In the genomic region with DNA sequence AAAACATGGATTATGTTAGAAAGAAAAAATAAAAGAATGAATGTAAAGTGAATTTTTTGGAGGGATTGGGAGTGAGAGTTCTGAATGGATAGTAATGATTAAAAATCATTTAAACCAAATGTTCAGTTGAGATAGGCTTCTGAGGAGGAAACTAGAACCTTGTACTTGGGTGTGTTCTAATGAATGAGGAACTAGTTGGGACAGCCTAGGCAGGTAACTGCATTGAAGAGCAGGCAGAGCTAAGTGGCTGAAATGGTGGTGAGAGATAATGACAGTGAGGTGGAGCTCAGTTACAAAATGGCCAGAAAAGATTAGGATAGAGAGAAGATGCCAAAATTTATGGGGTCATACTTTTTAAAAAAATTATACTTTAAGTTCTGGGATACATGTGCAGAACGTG, we compare ENCODE assay signal across 29 cellular contexts.
"Had no signal": no experiment of that assay in that cellular context is flagged by ENCODE, and none has a peak within 500 bp of the region (broad histone marks: within the 10 kb centered on the region; RNA-seq: fewer than 3 reads in every experiment).

No MANE protein-coding gene starts in this region.

- H3K36me3 Mint-ChIP-seq: stimulated activated effector memory CD8-positive, alpha-beta T cell treated with anti-CD3 and anti-CD28 coated beads, Interleukin-12 subunit alpha, Interleukin-12 subunit beta, amount 100 ng/mL, for 72 hours; stimulated activated memory B cell treated with anti-CD40 and anti-IgM and Interleukin-4, amounts not matched to agents 10 μg/mL and 1 μg/mL and 100 μg/mL, for 72 hours; stimulated activated naive B cell treated with anti-CD40 and anti-IgM and Interleukin-4, amounts not matched to agents 10 μg/mL and 1 μg/mL and 100 μg/mL, for 72 hours; type B pancreatic cell had no signal

- H3K27me3 ChIP-seq: stomach, suprapubic skin, testis, thyroid gland, tibial artery, tibial nerve, transverse colon, upper lobe of left lung, upper lobe of right lung, uterus, vagina had no signal

- H3K4me1 Mint-ChIP-seq: stimulated activated effector memory CD8-positive, alpha-beta T cell treated with anti-CD3 and anti-CD28 coated beads, Interleukin-12 subunit alpha, Interleukin-12 subunit beta, amount 100 ng/mL, for 72 hours; stimulated activated memory B cell treated with anti-CD40 and anti-IgM and Interleukin-4, amounts not matched to agents 10 μg/mL and 1 μg/mL and 100 μg/mL, for 72 hours; stimulated activated naive B cell treated with anti-CD40 and anti-IgM and Interleukin-4, amounts not matched to agents 10 μg/mL and 1 μg/mL and 100 μg/mL, for 72 hours; stimulated activated naive CD8-positive, alpha-beta T cell treated with anti-CD3 and anti-CD28 coated beads, Interleukin-15, amount 100 ng/mL, for 72 hours had no signal

- H3K27ac Mint-ChIP-seq: stimulated activated effector memory CD8-positive, alpha-beta T cell treated with anti-CD3 and anti-CD28 coated beads, Interleukin-12 subunit alpha, Interleukin-12 subunit beta, amount 100 ng/mL, for 72 hours; stimulated activated memory B cell treated with anti-CD40 and anti-IgM and Interleukin-4, amounts not matched to agents 10 μg/mL and 1 μg/mL and 100 μg/mL, for 72 hours; stimulated activated naive B cell treated with anti-CD40 and anti-IgM and Interleukin-4, amounts not matched to agents 10 μg/mL and 1 μg/mL and 100 μg/mL, for 72 hours; stimulated activated naive CD8-positive, alpha-beta T cell treated with anti-CD3 and anti-CD28 coated beads, Interleukin-15, amount 100 ng/mL, for 72 hours; stimulated activated naive CD8-positive, alpha-beta T cell treated with anti-CD3 and anti-CD28 coated beads, Interleukin-15, Interleukin-2, amounts not matched to agents 100 ng/mL and 50 ng/mL, for 24 hours; type B pancreatic cell had no signal

- DNase-seq: stimulated activated CD4-positive, alpha-beta T cell treated with anti-CD3 and anti-CD28 coated beads, Interleukin-2, amount 100 ng/mL, for 48 hours; stimulated activated CD4-positive, alpha-beta T cell treated with anti-CD3 and anti-CD28 coated beads, Interleukin-4, amount 100 ng/mL, for 1 hour; stimulated activated CD4-positive, alpha-beta T cell treated with anti-CD3 and anti-CD28 coated beads, Interleukin-4, amount 100 ng/mL, for 24 hours; stimulated activated CD4-positive, alpha-beta T cell treated with anti-CD3 and anti-CD28 coated beads, Interleukin-4, amount 100 ng/mL, for 4 hours; stimulated activated CD8-positive, alpha-beta memory T cell treated with anti-CD3 and anti-CD28 coated beads, Interleukin-4, amount 100 ng/mL, for 48 hours; stimulated activated naive B cell treated with anti-CD40 and anti-IgM and Interleukin-4, amounts not matched to agents 10 μg/mL and 1 μg/mL and 100 μg/mL, for 72 hours; stimulated activated naive CD4-positive, alpha-beta T cell; stimulated activated naive CD4-positive, alpha-beta T cell treated with Interleukin-2 at 50 U/mL for 16 hours; stimulated activated naive CD8-positive, alpha-beta T cell treated with anti-CD3 and anti-CD28 coated beads, Interleukin-15, amount 100 ng/mL, for 72 hours; stimulated activated naive CD8-positive, alpha-beta T cell treated with anti-CD3 and anti-CD28 coated beads, Interleukin-15, Interleukin-2, amounts not matched to agents 100 U/mL and 50 U/mL, for 24 hours; stomach; substantia nigra; testis; thyroid gland; tibial artery; transverse colon; trophoblast cell; upper lobe of left lung; upper lobe of right lung; uterus had no signal

- ATAC-seq: stimulated activated effector memory CD8-positive, alpha-beta T cell treated with anti-CD3 and anti-CD28 coated beads, Interleukin-12 subunit alpha, Interleukin-12 subunit beta, amount 100 ng/mL, for 72 hours; stimulated activated memory B cell treated with anti-CD40 and anti-IgM and Interleukin-4, amounts not matched to agents 10 μg/mL and 1 μg/mL and 100 μg/mL, for 72 hours; stimulated activated naive B cell treated with anti-CD40 and anti-IgM and Interleukin-4, amounts not matched to agents 10 μg/mL and 1 μg/mL and 100 μg/mL, for 72 hours; stimulated activated naive CD8-positive, alpha-beta T cell treated with anti-CD3 and anti-CD28 coated beads, Interleukin-15, amount 100 ng/mL, for 72 hours; stimulated activated naive CD8-positive, alpha-beta T cell treated with anti-CD3 and anti-CD28 coated beads, Interleukin-15, Interleukin-2, amounts not matched to agents 100 U/mL and 50 U/mL, for 24 hours; upper lobe of right lung had no signal

- FAIRE-seq: urothelium cell line had no signal

- H3K9me3 Mint-ChIP-seq: stimulated activated effector memory CD8-positive, alpha-beta T cell treated with anti-CD3 and anti-CD28 coated beads, Interleukin-12 subunit alpha, Interleukin-12 subunit beta, amount 100 ng/mL, for 72 hours; stimulated activated memory B cell treated with anti-CD40 and anti-IgM and Interleukin-4, amounts not matched to agents 10 μg/mL and 1 μg/mL and 100 μg/mL, for 72 hours; stimulated activated naive CD8-positive, alpha-beta T cell treated with anti-CD3 and anti-CD28 coated beads, Interleukin-15, amount 100 ng/mL, for 72 hours had no signal

- H3K9me3 ChIP-seq: stomach, suprapubic skin, testis, thoracic aorta, thyroid gland, tibial artery, tibial nerve, transverse colon, upper lobe of left lung, upper lobe of right lung, uterus, vagina had no signal

- H3K4me3 ChIP-seq: stomach, suprapubic skin, testis, thoracic aorta, thyroid gland, tibial artery, tibial nerve, transverse colon, upper lobe of left lung, upper lobe of right lung, uterus, vagina had no signal

- H3K4me3 Mint-ChIP-seq: stimulated activated effector memory CD8-positive, alpha-beta T cell treated with anti-CD3 and anti-CD28 coated beads, Interleukin-12 subunit alpha, Interleukin-12 subunit beta, amount 100 ng/mL, for 72 hours; stimulated activated memory B cell treated with anti-CD40 and anti-IgM and Interleukin-4, amounts not matched to agents 10 μg/mL and 1 μg/mL and 100 μg/mL, for 72 hours; stimulated activated naive B cell treated with anti-CD40 and anti-IgM and Interleukin-4, amounts not matched to agents 10 μg/mL and 1 μg/mL and 100 μg/mL, for 72 hours; stimulated activated naive CD8-positive, alpha-beta T cell treated with anti-CD3 and anti-CD28 coated beads, Interleukin-15, amount 100 ng/mL, for 72 hours; stimulated activated naive CD8-positive, alpha-beta T cell treated with anti-CD3 and anti-CD28 coated beads, Interleukin-15, Interleukin-2, amounts not matched to agents 100 ng/mL and 50 ng/mL, for 24 hours; type B pancreatic cell had no signal

- H3K36me3 ChIP-seq: stomach, suprapubic skin, thoracic aorta, thyroid gland, tibial artery, tibial nerve, transverse colon, upper lobe of left lung, upper lobe of right lung, uterus, vagina had no signal

- H3K27ac ChIP-seq: stomach, suprapubic skin, testis, thoracic aorta, thyroid gland, tibial artery, tibial nerve, transverse colon, upper lobe of left lung, upper lobe of right lung, uterus, vagina had no signal

- H3K4me1 ChIP-seq: stomach, testis, thyroid gland, tibial artery, tibial nerve, upper lobe of left lung, upper lobe of right lung, uterus had no signal
